In the genomic region with DNA sequence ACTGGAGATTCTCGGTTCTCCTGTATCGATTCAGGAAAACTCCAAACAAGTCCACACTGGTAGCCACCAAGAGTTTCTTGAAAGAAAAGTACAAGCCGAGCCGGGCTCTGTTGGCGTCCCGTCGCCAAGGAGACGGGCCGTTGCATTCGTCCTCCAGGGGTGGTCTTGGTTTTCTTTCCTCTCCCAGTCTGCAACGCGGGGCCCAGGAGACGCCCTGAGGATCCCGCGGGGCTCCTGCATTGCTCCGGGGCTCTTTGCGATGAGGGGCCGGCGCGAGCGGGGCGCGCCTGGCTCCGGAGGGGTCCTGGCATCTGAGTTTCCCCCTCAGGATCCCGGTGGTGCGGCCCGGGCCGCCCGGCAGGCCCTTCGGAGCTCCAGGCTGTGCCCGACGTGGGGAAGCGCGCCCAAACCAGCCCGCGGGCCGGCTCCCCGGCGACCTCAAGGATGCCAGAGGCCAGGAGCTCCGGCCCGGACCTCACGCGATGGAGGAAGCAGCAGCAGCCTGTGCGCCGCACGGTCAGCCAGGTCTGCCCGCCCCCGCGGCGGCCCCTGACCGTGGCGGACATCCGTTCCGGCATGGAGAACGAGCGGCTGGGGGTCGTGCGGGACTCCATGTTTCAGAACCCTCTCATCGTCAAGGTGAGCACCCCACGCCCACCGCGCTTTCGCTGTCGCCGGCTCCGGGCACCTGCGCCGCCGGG, we compare ENCODE assay signal across 8 cellular contexts. TPM values are rescaled to one million over a fixed set of nuclear protein-coding genes. Genes with fewer than 3 reads are reported as not detected.
DNase-seq lines count a peak whose midpoint lies in the region; ATAC-seq, FAIRE-seq and TF ChIP-seq lines count a peak whose summit lies in the region.

Gene CFAP77, plus strand, starts transcription at position 384 of the 701 bp plus-strand sequence. Its CDS starts 61 bp downstream, at position 445.

- TF ChIP-seq CTCF in GM12878 (IDR thresholded peaks at IDR 0.05 in 2 of 3, conservative IDR thresholded peaks at IDR 0.05 in 1 of 3; ENCODE audit: control insufficient read depth in 2 of 3, extremely low read depth in 1 of 3, insufficient read depth in 1 of 3, low read depth in 3 of 3, low read length in 3 of 3), result no peak

- FAIRE-seq in GM12878 (lab: Jason Lieb, UNC), result no peak

- peaks cover 56% of the 10 kb centered on the region for H3K27me3 ChIP-seq in SJSA1 (replicated peaks)
- peaks cover 0 to 18% of the 10 kb centered on the region in 2 experiments; a peak in 2 of 4 replicates for H3K27me3 ChIP-seq in GM12878 (replicated peaks in 1 of 2; ENCODE audit: control insufficient read depth in 2 of 2, insufficient read depth in 2 of 2, low read length in 1 of 2)

- peak; percentile 53 for ATAC-seq in GM12878
- ATAC-seq in HG03469 (IDR thresholded peaks at IDR 0.05; ENCODE audit: unreplicated experiment), result no peak

- POLR2A ChIA-PET in GM12878 (lab: Charles Lee), result interaction anchor here (0.6 kb wide), 1 partner anchor 10 kb away, joined by 6 read pairs; no protein-coding TSS in a partner anchor

- peak; percentile 89 for DNase-seq in AG08396 (ENCODE audit: low spot score)
- peak; percentile 36 for DNase-seq in HCEC 1CT
- peak; percentile 48 to 58 for DNase-seq in SJSA1 (ENCODE audit: low read depth in 1 of 2, low spot score in 2 of 2)
- no peak for DNase-seq in GM12878 (ENCODE audit: low read depth, low spot score)
- peak; percentile 4 for DNase-seq in skeletal muscle cell (ENCODE audit: low read depth)
- DNase-seq in NCI-H1694 treated with DMSO at 0.1 percent for 48 hours (lab: John Stamatoyannopoulos, UW), result no peak

- TF ChIP-seq EP300 in GM12878 (IDR thresholded peaks at IDR 0.05; ENCODE audit: borderline replicate concordance in 1 of 2, control insufficient read depth in 1 of 2, low read depth in 2 of 2, low read length in 2 of 2), result no peak

- peak within 1 kb of the TSS; percentile 80 for H3K4me2 ChIP-seq in GM12878 (ENCODE audit: control insufficient read depth, insufficient read depth)

- no TSS peak for BruUV-seq in GM12878 (replicated peaks; lab: Mats Ljungman, UMichigan)

- H3K9ac ChIP-seq in GM12878 (ENCODE audit: control insufficient read depth, insufficient read depth, low read length), result no peak within 1 kb of the TSS

- intact Hi-C loops in GM12878 (cut with micrococcal nuclease; ENCODE audit: unreplicated experiment), result loop anchor here (2.0 to 10.0 kb wide), 3 partner anchors 97 to 391 kb away; no protein-coding TSS in a partner anchor

- peak within 1 kb of the TSS; percentile 34 for H3K4me3 ChIP-seq in SJSA1
- peak within 1 kb of the TSS; percentile 29; the same call in 1 of the 2 replicates for H3K4me3 ChIP-seq in GM12878
- peak within 1 kb of the TSS; percentile 54 for H3K4me3 ChIP-seq in iPS-11a (ENCODE audit: low read depth, low read length)
- peak within 1 kb of the TSS; percentile 57 for H3K4me3 ChIP-seq in skeletal muscle cell (ENCODE audit: low read depth, low read length)

- no peak within 1 kb of the TSS for H3K27ac ChIP-seq in SJSA1
- H3K27ac ChIP-seq in GM12878 (ENCODE audit: control insufficient read depth, insufficient read depth), result no peak within 1 kb of the TSS

- SMC1A ChIA-PET in GM12878 (lab: Charles Lee; ENCODE audit: uncharacterized antibody, unreplicated experiment), result interaction anchor here (1.0 kb wide), 1 partner anchor 59 kb away, joined by 4 read pairs; no protein-coding TSS in a partner anchor

- no peaks in the 10 kb centered on the region for H4K20me1 ChIP-seq in GM12878 (ENCODE audit: control insufficient read depth, insufficient read depth)

- CTCF ChIA-PET in GM12878 (lab: Yijun Ruan, JAX), result no interaction called here

- TF ChIP-seq POLR2A in GM12878 (IDR thresholded peaks at IDR 0.05; ENCODE audit: low read depth, low read length), result no peak

- H3K36me3 ChIP-seq in SJSA1 (no peaks in the 10 kb centered on the region), GM12878 (ENCODE audit: control insufficient read depth in 2 of 2, insufficient read depth in 2 of 2, low read length in 1 of 2) (no peaks in the 10 kb centered on the region)

- peaks cover 12% of the 10 kb centered on the region for H3K79me2 ChIP-seq in GM12878 (ENCODE audit: control insufficient read depth, insufficient read depth, low read length)

- no peaks in the 10 kb centered on the region for H3K9me3 ChIP-seq in SJSA1 (replicated peaks)
- H3K9me3 ChIP-seq in GM12878 (replicated peaks; ENCODE audit: control insufficient read depth, insufficient read depth, low read length), result no peaks in the 10 kb centered on the region

- RAD21 ChIA-PET in GM12878 (lab: Charles Lee; ENCODE audit: unreplicated experiment), result interaction anchor here (0.6 to 0.7 kb wide), 2 partner anchors 98 to 911 kb away, joined by 3 read pairs; no protein-coding TSS in a partner anchor

- H2AFZ ChIP-seq in GM12878 (ENCODE audit: control insufficient read depth, low read depth, low read length), result peak within 1 kb of the TSS; percentile 77

- H3K4me1 ChIP-seq in SJSA1 (replicated peaks) (peaks cover 29% of the 10 kb centered on the region), GM12878 (ENCODE audit: control insufficient read depth, insufficient read depth, low read length) (peaks cover 17% of the 10 kb centered on the region)

- 2% methylated on average over 40 of the region's 69 CpGs for WGBS in GM12878 (ENCODE audit: insufficient coverage, insufficient replicate concordance, low lambda C conversion rate, missing lambda C conversion rate)

- in situ Hi-C loops in GM12878 (cut with MboI), result loop anchor here (5.0 kb wide), 1 partner anchor 167 kb away; no protein-coding TSS in a partner anchor

- TF ChIP-seq RAD21 in GM12878 (IDR thresholded peaks at IDR 0.05; ENCODE audit: insufficient read depth, low read depth, low read length), result no peak

TF ChIP-seq in GM12878, 131 proteins besides CTCF, POLR2A, EP300 and RAD21 (continues in another document):
- TF ChIP-seq BCLAF1 (IDR thresholded peaks at IDR 0.05) (peak; percentile 94), GABPA (IDR thresholded peaks at IDR 0.05; ENCODE audit: low read depth) (no peak), STAT1 (conservative IDR thresholded peaks at IDR 0.05) (peak; percentile 71; the same call in 1 of the 2 replicates), ATF7 (IDR thresholded peaks at IDR 0.05; ENCODE audit: low read depth) (peak; percentile 97), EGR1 (IDR thresholded peaks at IDR 0.05; ENCODE audit: borderline replicate concordance in 1 of 2, low read depth in 2 of 2, low read length in 2 of 2) (peak in 1 of 2 experiments; percentile 53; a peak in 1 of 3 replicates), IKZF1 (conservative IDR thresholded peaks at IDR 0.05) (peak; percentile 38; the same call in 1 of the 2 replicates), DPF2 (IDR thresholded peaks at IDR 0.05) (0 out of 2 replicates have a peak, but pooled peaks have one; percentile 17), BMI1 (IDR thresholded peaks at IDR 0.05; ENCODE audit: borderline replicate concordance) (peak; percentile 92)

RNA-seq across cellular contexts. Expression of gene CFAP77, which starts in this region (rescaled TPM):
- total RNA-seq in SJSA1 (2014; rRNA removed; shearing (Covaris generic)), result 0.42 TPM in 1 of 2 replicates, not detected in the other
- total RNA-seq in GM12878 (2013; cell fraction: nucleolus; rRNA removed), result not detected in 2 replicates
- total RNA-seq in GM12878 (2014; rRNA removed) (not detected in 2 replicates), GM12878 (2014; rRNA removed; fragmentation: Illumina TruSeq; extraction: Trizol) (not detected in 2 replicates), GM12878 (2021) (not detected in 2 replicates)
- not detected for polyA plus RNA-seq in GM12878 (2011; ENCODE audit: low read depth)
- polyA plus RNA-seq in GM12878 (2011; rRNA removed) (not detected in 2 replicates), GM12878 (2014; fragmentation: Illumina TruSeq; extraction: Trizol) (not detected in 2 replicates), GM12878 (2014; fragmentation: Nextera tagmentation; extraction: Ambion mirVana) (not detected), GM12878 (2014; rRNA removed) (0.33 TPM in 1 of 2 replicates, not detected in the other), GM12878 (2016; fragmentation: Nextera tagmentation; extraction: Ambion mirVana) (not detected)
- polyA plus RNA-seq in GM12878 (2011; cell fraction: cytosol; rRNA removed), result not detected in 2 replicates
- polyA plus RNA-seq in GM12878 (2011; cell fraction: nucleus; rRNA removed), result not detected in 2 replicates
- not detected in 2 replicates for polyA plus RNA-seq in GM12878 (2012)
- polyA minus RNA-seq in GM12878 (2011; rRNA and poly(A)+ RNA removed), result not detected in 2 replicates
- polyA minus RNA-seq in GM12878 (2011; cell fraction: cytosol; rRNA and poly(A)+ RNA removed), result not detected in 2 replicates
- not detected in 2 replicates for polyA minus RNA-seq in GM12878 (2011; cell fraction: nucleus; rRNA and poly(A)+ RNA removed)

Comparison
In these comparisons a context has a peak if more than half of its experiments do, and no peak if none do; other contexts are left out.
1. Peak in DNase-seq and H3K4me3 ChIP-seq in SJSA1; RNA of the gene not detected or under 1 TPM.
2. Peak in ATAC-seq, H3K4me3 ChIP-seq and H3K4me2 ChIP-seq in GM12878; RNA of the gene not detected or under 1 TPM.
3. DNase-seq: peak in AG08396 (single experiment), HCEC 1CT (single experiment) and skeletal muscle cell (single experiment); none in GM12878 (single experiment) and NCI-H1694 treated with DMSO at 0.1 percent for 48 hours (single experiment).
4. Peak in every context shown above with its lines, with median percentiles within 50 percentile points of each other: H3K4me3 ChIP-seq.